Comparison of ENCODE assay signal across 9 cellular contexts in genomic region chr9:95181226-95181818, GRCh38.
DNase-seq lines count a peak whose midpoint lies in the region; ATAC-seq and TF ChIP-seq lines count a peak whose summit lies in the region.
"Had no signal": no experiment of that assay in that cellular context is flagged by ENCODE, and none has a peak within 500 bp of the region (broad histone marks: within the 10 kb centered on the region; RNA-seq: fewer than 3 reads in every experiment).

No MANE protein-coding gene starts in this region.

- 44 to 50% methylated on average over 3 of the region's 3 CpGs for WGBS in body of pancreas, 2 donors

- peaks cover 3% of the 10 kb centered on the region for H3K36me3 Mint-ChIP-seq in Caco-2 (ENCODE audit: insufficient read depth, unreplicated experiment)
- no peaks in the 10 kb centered on the region for H3K36me3 Mint-ChIP-seq in stimulated activated effector memory CD8-positive, alpha-beta T cell treated with anti-CD3 and anti-CD28 coated beads, Interleukin-12 subunit alpha, Interleukin-12 subunit beta, amount 100 ng/mL, for 72 hours
- H3K36me3 Mint-ChIP-seq: stimulated activated memory B cell treated with anti-CD40 and anti-IgM and Interleukin-4, amounts not matched to agents 10 μg/mL and 1 μg/mL and 100 μg/mL, for 72 hours had no signal

- CTCF ChIA-PET in Caco-2 (lab: Charles Lee), result interaction anchor here (0.5 kb wide), 1 partner anchor 70 kb away, joined by 5 read pairs; no protein-coding TSS in a partner anchor

- H3K4me1 Mint-ChIP-seq in Caco-2 (ENCODE audit: low read depth, unreplicated experiment), result peaks cover 4% of the 10 kb centered on the region
- peaks cover 4% of the 10 kb centered on the region for H3K4me1 Mint-ChIP-seq in stimulated activated effector memory CD8-positive, alpha-beta T cell treated with anti-CD3 and anti-CD28 coated beads, Interleukin-12 subunit alpha, Interleukin-12 subunit beta, amount 100 ng/mL, for 72 hours
- H3K4me1 Mint-ChIP-seq: stimulated activated memory B cell treated with anti-CD40 and anti-IgM and Interleukin-4, amounts not matched to agents 10 μg/mL and 1 μg/mL and 100 μg/mL, for 72 hours had no signal

- no TSS peak for BruUV-seq in Caco-2 (replicated peaks; lab: Mats Ljungman, UMichigan)

- no peaks in the 10 kb centered on the region for H3K9me3 Mint-ChIP-seq in Caco-2 (ENCODE audit: unreplicated experiment)
- no peaks in the 10 kb centered on the region for H3K9me3 Mint-ChIP-seq in stimulated activated effector memory CD8-positive, alpha-beta T cell treated with anti-CD3 and anti-CD28 coated beads, Interleukin-12 subunit alpha, Interleukin-12 subunit beta, amount 100 ng/mL, for 72 hours
- H3K9me3 Mint-ChIP-seq: stimulated activated memory B cell treated with anti-CD40 and anti-IgM and Interleukin-4, amounts not matched to agents 10 μg/mL and 1 μg/mL and 100 μg/mL, for 72 hours had no signal

- POLR2A ChIA-PET in Caco-2 (lab: Charles Lee), result no interaction called here

- no peaks in the 10 kb centered on the region for H3K79me2 ChIP-seq in neural cell (replicated peaks; ENCODE audit: insufficient read depth, low read length)

- no peak overlapping the region for H3K4me3 Mint-ChIP-seq in Caco-2 (ENCODE audit: unreplicated experiment)
- no peak overlapping the region for H3K4me3 Mint-ChIP-seq in stimulated activated effector memory CD8-positive, alpha-beta T cell treated with anti-CD3 and anti-CD28 coated beads, Interleukin-12 subunit alpha, Interleukin-12 subunit beta, amount 100 ng/mL, for 72 hours
- H3K4me3 Mint-ChIP-seq: stimulated activated memory B cell treated with anti-CD40 and anti-IgM and Interleukin-4, amounts not matched to agents 10 μg/mL and 1 μg/mL and 100 μg/mL, for 72 hours had no signal

- no peaks in the 10 kb centered on the region for H4K20me1 ChIP-seq in neural cell (ENCODE audit: insufficient read depth)

- H3K27me3 ChIP-seq in Caco-2 (replicated peaks; ENCODE audit: control insufficient read depth, insufficient read depth, low read length) (no peaks in the 10 kb centered on the region), body of pancreas (no peaks in the 10 kb centered on the region), neural cell (ENCODE audit: insufficient read depth, low read depth, low read length) (no peaks in the 10 kb centered on the region)

- TF ChIP-seq EP300 in neural cell (conservative IDR thresholded peaks at IDR 0.05; ENCODE audit: poor library complexity, severe bottlenecking), result no peak

- H3F3A ChIP-seq in neural cell (ENCODE audit: insufficient read depth, low read length, poor library complexity, severe bottlenecking), result no peaks in the 10 kb centered on the region

- TF ChIP-seq CTCF in Caco-2 (IDR thresholded peaks at IDR 0.05; ENCODE audit: insufficient read depth in 1 of 2, low read depth in 1 of 2, low read length in 1 of 2, severe bottlenecking in 1 of 2, unreplicated experiment in 1 of 2), result peak; percentile 34 to 62
- peak; percentile 25 to 60 (median 41) for TF ChIP-seq CTCF in body of pancreas (IDR thresholded peaks at IDR 0.05)
- peak; percentile 54 for TF ChIP-seq CTCF in neural cell (IDR thresholded peaks at IDR 0.05; ENCODE audit: poor library complexity, severe bottlenecking)

- H3K27ac Mint-ChIP-seq in Caco-2 (ENCODE audit: unreplicated experiment), result no peak overlapping the region
- no peak overlapping the region for H3K27ac Mint-ChIP-seq in stimulated activated effector memory CD8-positive, alpha-beta T cell treated with anti-CD3 and anti-CD28 coated beads, Interleukin-12 subunit alpha, Interleukin-12 subunit beta, amount 100 ng/mL, for 72 hours
- H3K27ac Mint-ChIP-seq: stimulated activated memory B cell treated with anti-CD40 and anti-IgM and Interleukin-4, amounts not matched to agents 10 μg/mL and 1 μg/mL and 100 μg/mL, for 72 hours had no signal

- no peak overlapping the region for H2AFZ ChIP-seq in neural cell (ENCODE audit: low read depth, low read length)

- peaks cover 4% of the 10 kb centered on the region for H3K9me2 ChIP-seq in neural cell (ENCODE audit: insufficient read depth, low read length)

- no peak for TF ChIP-seq RAD21 in neural cell (conservative IDR thresholded peaks at IDR 0.05)

- no peaks in the 10 kb centered on the region for H3K27me3 Mint-ChIP-seq in Caco-2 (ENCODE audit: insufficient read depth, unreplicated experiment)
- H3K27me3 Mint-ChIP-seq: stimulated activated memory B cell treated with anti-CD40 and anti-IgM and Interleukin-4, amounts not matched to agents 10 μg/mL and 1 μg/mL and 100 μg/mL, for 72 hours had no signal

- H3K36me3 ChIP-seq in Caco-2 (ENCODE audit: control insufficient read depth, insufficient read depth, low read length) (no peaks in the 10 kb centered on the region), body of pancreas (replicated peaks in 1 of 2; ENCODE audit: insufficient read depth in 1 of 2, low read depth in 2 of 2) (no peaks in the 10 kb centered on the region), neural cell (ENCODE audit: insufficient read depth, low read length) (no peaks in the 10 kb centered on the region)

- DNase-seq in Caco-2 (no peak), body of pancreas (no peak), posterior cingulate gyrus (no peak), NCI-H1930 (lab: John Stamatoyannopoulos, UW) (no peak), DMS114 treated with DMSO at 0.1 percent for 48 hours (lab: John Stamatoyannopoulos, UW; ENCODE audit: unreplicated experiment) (no peak)
- peak; percentile 7 for DNase-seq in Jurkat, Clone E6-1 (ENCODE audit: low read depth, low spot score)
- DNase-seq in stimulated activated effector memory CD8-positive, alpha-beta T cell treated with anti-CD3 and anti-CD28 coated beads, Interleukin-12 subunit alpha, Interleukin-12 subunit beta, amount 100 ng/mL, for 72 hours (ENCODE audit: low spot score in 2 of 2), result no peak

- ATAC-seq in body of pancreas, result no peak
- ATAC-seq in stimulated activated effector memory CD8-positive, alpha-beta T cell treated with anti-CD3 and anti-CD28 coated beads, Interleukin-12 subunit alpha, Interleukin-12 subunit beta, amount 100 ng/mL, for 72 hours, result no peak
- ATAC-seq: stimulated activated memory B cell treated with anti-CD40 and anti-IgM and Interleukin-4, amounts not matched to agents 10 μg/mL and 1 μg/mL and 100 μg/mL, for 72 hours had no signal

- H3K4me1 ChIP-seq in Caco-2 (no peaks in the 10 kb centered on the region; the same call in 1 of the 2 replicates), body of pancreas (peaks cover 8% of the 10 kb centered on the region)

- H3K27ac ChIP-seq in body of pancreas (no peak overlapping the region), neural cell (ENCODE audit: low read length) (no peak overlapping the region)

- intact Hi-C loops in Caco-2 (cut with micrococcal nuclease; ENCODE audit: unreplicated experiment) (no loop called here), body of pancreas (cut with DNase I) (no loop called here), posterior cingulate gyrus (cut with DNase I) (no loop called here)

- no peak for TF ChIP-seq POLR2A in body of pancreas (IDR thresholded peaks at IDR 0.05)

- no peak overlapping the region for H3K4me2 ChIP-seq in neural cell (ENCODE audit: low read length)

- H3K9me3 ChIP-seq in Caco-2 (no peaks in the 10 kb centered on the region), body of pancreas (no peaks in the 10 kb centered on the region), neural cell (ENCODE audit: low read length) (no peaks in the 10 kb centered on the region)

- H3K9ac ChIP-seq in neural cell (ENCODE audit: low read length), result no peak overlapping the region

- H3K4me3 ChIP-seq in Caco-2 (ENCODE audit: low read depth, low read length) (no peak overlapping the region), body of pancreas (no peak overlapping the region), neural cell (ENCODE audit: low read length) (no peak overlapping the region)
- H3K4me3 ChIP-seq in Jurkat, Clone E6-1 (ENCODE audit: low read length), result no peak overlapping the region

TF ChIP-seq in neural cell, 6 proteins besides CTCF, POLR2A, EP300 and RAD21:
- TF ChIP-seq MXI1 (conservative IDR thresholded peaks at IDR 0.05; ENCODE audit: poor library complexity, severe bottlenecking) (no peak), EZH2 (IDR thresholded peaks at IDR 0.05; ENCODE audit: borderline replicate concordance, insufficient read depth, low read length, poor library complexity, severe bottlenecking) (no peak), POLR2AphosphoS5 (IDR thresholded peaks at IDR 0.05) (no peak), SMC3 (conservative IDR thresholded peaks at IDR 0.05; ENCODE audit: poor library complexity) (peak; percentile 28), TAF1 (IDR thresholded peaks at IDR 0.05; ENCODE audit: low read depth) (no peak)
- TF ChIP-seq, protein P1, sequence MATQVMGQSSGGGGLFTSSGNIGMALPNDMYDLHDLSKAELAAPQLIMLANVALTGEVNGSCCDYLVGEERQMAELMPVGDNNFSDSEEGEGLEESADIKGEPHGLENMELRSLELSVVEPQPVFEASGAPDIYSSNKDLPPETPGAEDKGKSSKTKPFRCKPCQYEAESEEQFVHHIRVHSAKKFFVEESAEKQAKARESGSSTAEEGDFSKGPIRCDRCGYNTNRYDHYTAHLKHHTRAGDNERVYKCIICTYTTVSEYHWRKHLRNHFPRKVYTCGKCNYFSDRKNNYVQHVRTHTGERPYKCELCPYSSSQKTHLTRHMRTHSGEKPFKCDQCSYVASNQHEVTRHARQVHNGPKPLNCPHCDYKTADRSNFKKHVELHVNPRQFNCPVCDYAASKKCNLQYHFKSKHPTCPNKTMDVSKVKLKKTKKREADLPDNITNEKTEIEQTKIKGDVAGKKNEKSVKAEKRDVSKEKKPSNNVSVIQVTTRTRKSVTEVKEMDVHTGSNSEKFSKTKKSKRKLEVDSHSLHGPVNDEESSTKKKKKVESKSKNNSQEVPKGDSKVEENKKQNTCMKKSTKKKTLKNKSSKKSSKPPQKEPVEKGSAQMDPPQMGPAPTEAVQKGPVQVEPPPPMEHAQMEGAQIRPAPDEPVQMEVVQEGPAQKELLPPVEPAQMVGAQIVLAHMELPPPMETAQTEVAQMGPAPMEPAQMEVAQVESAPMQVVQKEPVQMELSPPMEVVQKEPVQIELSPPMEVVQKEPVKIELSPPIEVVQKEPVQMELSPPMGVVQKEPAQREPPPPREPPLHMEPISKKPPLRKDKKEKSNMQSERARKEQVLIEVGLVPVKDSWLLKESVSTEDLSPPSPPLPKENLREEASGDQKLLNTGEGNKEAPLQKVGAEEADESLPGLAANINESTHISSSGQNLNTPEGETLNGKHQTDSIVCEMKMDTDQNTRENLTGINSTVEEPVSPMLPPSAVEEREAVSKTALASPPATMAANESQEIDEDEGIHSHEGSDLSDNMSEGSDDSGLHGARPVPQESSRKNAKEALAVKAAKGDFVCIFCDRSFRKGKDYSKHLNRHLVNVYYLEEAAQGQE (IDR thresholded peaks at IDR 0.05; ENCODE audit: borderline replicate concordance), result no peak
